Comparison of ENCODE assay signal across 1 cellular context in genomic region chr3:50617911-50618481, GRCh38.
A peak's percentile ranks its signal among the peaks of the same experiment; 100 is the strongest.
TF ChIP-seq lines count a peak whose summit lies in the region.

No MANE protein-coding gene starts in this region.

TF ChIP-seq in HepG2, 621 proteins besides CTCF, POLR2A, EP300 and RAD21:
- TF ChIP-seq NR3C1 (CRISPR knock-in tag; IDR thresholded peaks at IDR 0.05) (no peak), CAMTA2 (CRISPR knock-in tag; IDR thresholded peaks at IDR 0.05; ENCODE audit: borderline replicate concordance) (0 out of 2 replicates have a peak, but pooled peaks have one; percentile 37), MTERF4 (CRISPR knock-in tag; IDR thresholded peaks at IDR 0.05) (peak; percentile 42; the same call in 1 of the 2 replicates), ETS1 (CRISPR knock-in tag; IDR thresholded peaks at IDR 0.05) (0 out of 2 replicates have a peak, but pooled peaks have one; percentile 1), TIGD3 (CRISPR knock-in tag; IDR thresholded peaks at IDR 0.05; ENCODE audit: borderline replicate concordance) (no peak), NR0B2 (CRISPR knock-in tag; IDR thresholded peaks at IDR 0.05) (0 out of 2 replicates have a peak, but pooled peaks have one; percentile 41), ZNF546 (CRISPR knock-in tag; conservative IDR thresholded peaks at IDR 0.05) (no peak), ZBTB4 (CRISPR knock-in tag; IDR thresholded peaks at IDR 0.05; ENCODE audit: borderline replicate concordance) (no peak), CHCHD3 (CRISPR knock-in tag; IDR thresholded peaks at IDR 0.05) (no peak), MYPOP (CRISPR knock-in tag; IDR thresholded peaks at IDR 0.05) (no peak), ZNF709 (CRISPR knock-in tag; IDR thresholded peaks at IDR 0.05) (peak; percentile 3; the same call in 1 of the 2 replicates), ZNF333 (CRISPR knock-in tag; IDR thresholded peaks at IDR 0.05; ENCODE audit: borderline replicate concordance) (0 out of 2 replicates have a peak, but pooled peaks have one; percentile 11), SP4 (CRISPR knock-in tag; IDR thresholded peaks at IDR 0.05) (0 out of 2 replicates have a peak, but pooled peaks have one; percentile 40)
TF ChIP-seq in HepG2: peak in this region for 7.
